ENCODE assay signal across 10 cellular contexts in genomic region chr3:14179795-14180194, GRCh38. TPM values are rescaled to one million over a fixed set of nuclear protein-coding genes. Genes with fewer than 3 reads are reported as not detected.
DNase-seq lines count a peak whose midpoint lies in the region; ATAC-seq and TF ChIP-seq lines count a peak whose summit lies in the region.
"Had no signal": no experiment of that assay in that cellular context is flagged by ENCODE, and none has a peak within 500 bp of the region (broad histone marks: within the 10 kb centered on the region; RNA-seq: fewer than 3 reads in every experiment).

No MANE protein-coding gene starts in this region.

- intact Hi-C loops in activated CD4-positive, alpha-beta T cell treated with anti-CD3 and anti-CD28 coated beads, Interleukin-2, amount 10 ng/mL, durations not matched to agents 24 days and 14 days (cut with micrococcal nuclease): loop anchor here (2.0 to 10.0 kb wide), 4 partner anchors 225 to 1695 kb away; partner anchors contain the start of genes SLC6A6 and TSEN2
- intact Hi-C loops in OCI-LY7 (cut with micrococcal nuclease; ENCODE audit: unreplicated experiment): loop anchor here (5.0 kb wide), 1 partner anchor 768 kb away; the partner anchor contains the start of gene NR2C2
- intact Hi-C loops in left cardiac atrium (cut with DNase I): loop anchor here (5.0 kb wide), 3 partner anchors 47 to 522 kb away; partner anchors contain the start of gene TMEM43 (in 1 of the 2)

- in situ Hi-C loops in G401 (cut with HindIII; ENCODE audit: low sequenced_read_pairs): no loop called here

- H3K23ac ChIP-seq in trophoblast cell (ENCODE audit: low read length): no peak overlapping the region

- peaks cover 10% of the 10 kb centered on the region for H3K79me1 ChIP-seq in trophoblast cell (ENCODE audit: low read length)

- H3K36me3 Mint-ChIP-seq in activated CD4-positive, alpha-beta T cell treated with anti-CD3 and anti-CD28 coated beads, Interleukin-2, amount 10 ng/mL, durations not matched to agents 24 days and 14 days (ENCODE audit: low read depth): peaks cover 32% of the 10 kb centered on the region

- no peaks in the 10 kb centered on the region for H3K27me3 Mint-ChIP-seq in activated CD4-positive, alpha-beta T cell treated with anti-CD3 and anti-CD28 coated beads, Interleukin-2, amount 10 ng/mL, durations not matched to agents 24 days and 14 days

- peak overlapping the region; percentile 55 for H3K4ac ChIP-seq in trophoblast cell (ENCODE audit: low read depth, low read length)

- H3K4me1 ChIP-seq in OCI-LY7 (ENCODE audit: insufficient read depth, low read length, poor library complexity, severe bottlenecking) (peaks cover 44% of the 10 kb centered on the region), endocrine pancreas (ENCODE audit: control insufficient read depth, insufficient read depth, low read length) (peaks cover 17% of the 10 kb centered on the region), trophoblast cell (ENCODE audit: control insufficient read depth in 1 of 2, insufficient read depth in 2 of 2, low read length in 2 of 2) (peaks cover 2 to 7% of the 10 kb centered on the region in 2 experiments)

- peak overlapping the region; percentile 84 for H3K4me2 ChIP-seq in OCI-LY7 (ENCODE audit: low read length)
- no peak overlapping the region for H3K4me2 ChIP-seq in trophoblast cell (ENCODE audit: low read length)

- H3K36me3 ChIP-seq in OCI-LY7 (ENCODE audit: insufficient read depth, low read length) (peaks cover 35% of the 10 kb centered on the region), endocrine pancreas (ENCODE audit: control insufficient read depth, insufficient read depth, low read length) (no peaks in the 10 kb centered on the region), trophoblast cell (ENCODE audit: control insufficient read depth in 1 of 2, insufficient read depth in 2 of 2, low read length in 2 of 2) (peaks cover 4 to 7% of the 10 kb centered on the region in 2 experiments)

- peaks cover 11% of the 10 kb centered on the region for H4K20me1 ChIP-seq in OCI-LY7 (ENCODE audit: insufficient read depth, low read length)

- CTCF ChIA-PET in OCI-LY7 (lab: Charles Lee; ENCODE audit: unreplicated experiment): interaction anchor here (0.6 to 1.2 kb wide), 2 partner anchors 24 to 57 kb away, joined by 3 read pairs; no protein-coding TSS in a partner anchor

- BruUV-seq in OCI-LY7 (replicated peaks; lab: Mats Ljungman, UMichigan): no TSS peak

- peak overlapping the region; percentile 87 for H3K4me3 Mint-ChIP-seq in activated CD4-positive, alpha-beta T cell treated with anti-CD3 and anti-CD28 coated beads, Interleukin-2, amount 10 ng/mL, durations not matched to agents 24 days and 14 days

- H3K9ac ChIP-seq in endocrine pancreas (ENCODE audit: control insufficient read depth, insufficient read depth, low read length) (no peak overlapping the region), trophoblast cell (ENCODE audit: low read length) (no peak overlapping the region)

- H3K9me2 ChIP-seq in OCI-LY7 (ENCODE audit: insufficient read depth, low read length): no peaks in the 10 kb centered on the region

- H2AK5ac ChIP-seq in trophoblast cell (ENCODE audit: low read length): no peak overlapping the region

- ATAC-seq in left cardiac atrium: no peak

- H2AFZ ChIP-seq in OCI-LY7 (ENCODE audit: low read length): no peak overlapping the region
- H2AFZ ChIP-seq in trophoblast cell (ENCODE audit: insufficient read depth, low read length, poor library complexity): no peak overlapping the region

- no peak overlapping the region for H4K8ac ChIP-seq in trophoblast cell (ENCODE audit: low read depth, low read length)

- H2BK5ac ChIP-seq in trophoblast cell (ENCODE audit: low read depth, low read length, poor library complexity): no peak overlapping the region

- H2BK12ac ChIP-seq in trophoblast cell (ENCODE audit: low read length): no peak overlapping the region

- H3K4me1 Mint-ChIP-seq in activated CD4-positive, alpha-beta T cell treated with anti-CD3 and anti-CD28 coated beads, Interleukin-2, amount 10 ng/mL, durations not matched to agents 24 days and 14 days: peaks cover 58% of the 10 kb centered on the region

- H3K27ac Mint-ChIP-seq in activated CD4-positive, alpha-beta T cell treated with anti-CD3 and anti-CD28 coated beads, Interleukin-2, amount 10 ng/mL, durations not matched to agents 24 days and 14 days: peak overlapping the region; percentile 99

- H3K79me2 ChIP-seq in OCI-LY7 (ENCODE audit: insufficient read depth, low read depth, low read length): peaks cover 83% of the 10 kb centered on the region
- peaks cover 13% of the 10 kb centered on the region for H3K79me2 ChIP-seq in trophoblast cell (ENCODE audit: control insufficient read depth, insufficient read depth, low read length, poor library complexity)

- H3K27ac ChIP-seq in OCI-LY7 (ENCODE audit: low read depth, low read length, poor library complexity, severe bottlenecking) (no peak overlapping the region), trophoblast cell (ENCODE audit: low read depth, low read length) (no peak overlapping the region)

- no peak overlapping the region for H3K14ac ChIP-seq in trophoblast cell (ENCODE audit: low read length)

- WGBS in trophoblast cell (ENCODE audit: extremely low coverage, insufficient coverage, insufficient read length): no CpG with 5 or more reads among the region's 1 CpG

- no peak overlapping the region for H2BK120ac ChIP-seq in trophoblast cell (ENCODE audit: insufficient read depth, low read length, poor library complexity)

- DNase-seq in activated CD4-positive, alpha-beta T cell treated with anti-CD3 and anti-CD28 coated beads, Interleukin-2, amount 10 ng/mL, durations not matched to agents 24 days and 14 days: no peak
- no peak for DNase-seq in activated CD4-positive, alpha-beta T cell treated with anti-CD3 and anti-CD28 coated beads, Interleukin-2, amount 50 U/mL, for 1 hour
- no peak for DNase-seq in OCI-LY7 (ENCODE audit: low spot score)
- DNase-seq in trophoblast cell: no peak
- no peak for DNase-seq in G401 (ENCODE audit: low spot score)
- DNase-seq in AG08395 (ENCODE audit: low spot score): no peak
- DNase-seq in left cardiac atrium: no peak
- DNase-seq: midbrain, transverse colon had no signal

- H3K9me3 ChIP-seq in OCI-LY7 (ENCODE audit: low read length) (no peaks in the 10 kb centered on the region), endocrine pancreas (ENCODE audit: control insufficient read depth, low read length) (no peaks in the 10 kb centered on the region), trophoblast cell (ENCODE audit: insufficient read depth, low read depth, low read length) (no peaks in the 10 kb centered on the region)
- H3K9me3 ChIP-seq: transverse colon had no signal

- no peaks in the 10 kb centered on the region for H3K27me3 ChIP-seq in endocrine pancreas (ENCODE audit: control insufficient read depth, insufficient read depth, low read length)
- H3K27me3 ChIP-seq in trophoblast cell (ENCODE audit: insufficient read depth, low read length): no peaks in the 10 kb centered on the region
- H3K27me3 ChIP-seq: transverse colon had no signal

- peak overlapping the region; percentile 91 for H3K4me3 ChIP-seq in OCI-LY7 (ENCODE audit: low read depth, low read length, poor library complexity, severe bottlenecking)
- H3K4me3 ChIP-seq in endocrine pancreas (ENCODE audit: control insufficient read depth, insufficient read depth, low read length): peak overlapping the region; percentile 98
- H3K4me3 ChIP-seq in trophoblast cell (ENCODE audit: low read depth, low read length): no peak overlapping the region

- H4K12ac ChIP-seq in trophoblast cell (ENCODE audit: low read depth, low read length): no peak overlapping the region

- no peaks in the 10 kb centered on the region for H3K9me3 Mint-ChIP-seq in activated CD4-positive, alpha-beta T cell treated with anti-CD3 and anti-CD28 coated beads, Interleukin-2, amount 10 ng/mL, durations not matched to agents 24 days and 14 days

- H3K18ac ChIP-seq in trophoblast cell (ENCODE audit: low read length): no peak overlapping the region

- TF ChIP-seq CTCF in OCI-LY7 (conservative IDR thresholded peaks at IDR 0.05; ENCODE audit: low read length): no peak

- POLR2A ChIA-PET in OCI-LY7 (lab: Charles Lee): interaction anchor here (0.5 to 2.2 kb wide), 8 partner anchors 9 to 320 kb away, joined by 3 to 8 read pairs (median 4); no protein-coding TSS in a partner anchor

- no peak overlapping the region for H4K91ac ChIP-seq in trophoblast cell (ENCODE audit: low read depth, low read length)

RNA-seq across cellular contexts. Expression of gene LSM3, which starts 1.2 kb away (rescaled TPM):
- 17.4 and 18.0 TPM in 2 replicates for total RNA-seq in activated CD4-positive, alpha-beta T cell treated with anti-CD3 and anti-CD28 coated beads, Interleukin-2, amount 10 ng/mL, durations not matched to agents 24 days and 14 days
- 12.4 and 15.6 TPM in 2 replicates for total RNA-seq in OCI-LY7 (2014; rRNA removed; shearing (Covaris generic))
- total RNA-seq in OCI-LY7 (2022) (21.0 and 21.9 TPM in 2 replicates), left cardiac atrium (10 to 100 TPM; 15.8 to 17.5 TPM)
- polyA plus RNA-seq in trophoblast cell (2013): 30.7 and 31.4 TPM in 2 replicates
- total RNA-seq in G401 (2014; rRNA removed; shearing (Covaris generic)): 25.2 and 33.1 TPM in 2 replicates

RNA-seq across cellular contexts. Expression of gene XPC, which starts 1.4 kb away (rescaled TPM):
- 29.7 and 32.3 TPM in 2 replicates for total RNA-seq in activated CD4-positive, alpha-beta T cell treated with anti-CD3 and anti-CD28 coated beads, Interleukin-2, amount 10 ng/mL, durations not matched to agents 24 days and 14 days
- 22.7 and 30.2 TPM in 2 replicates for total RNA-seq in OCI-LY7 (2014; rRNA removed; shearing (Covaris generic))
- 38.6 and 44.1 TPM in 2 replicates for total RNA-seq in OCI-LY7 (2022)
- polyA plus RNA-seq in trophoblast cell (2013): 26.3 and 26.6 TPM in 2 replicates
- 41.6 and 52.2 TPM in 2 replicates for total RNA-seq in G401 (2014; rRNA removed; shearing (Covaris generic))
- 10 to 100 TPM; 10.6 to 15.0 TPM for total RNA-seq in left cardiac atrium

RNA-seq across cellular contexts. Expression of gene TMEM43, which starts 54.9 kb away (rescaled TPM):
- 38.7 and 39.4 TPM in 2 replicates for total RNA-seq in activated CD4-positive, alpha-beta T cell treated with anti-CD3 and anti-CD28 coated beads, Interleukin-2, amount 10 ng/mL, durations not matched to agents 24 days and 14 days
- 22.2 and 23.3 TPM in 2 replicates for total RNA-seq in OCI-LY7 (2014; rRNA removed; shearing (Covaris generic))
- total RNA-seq in OCI-LY7 (2022): 19.6 and 19.7 TPM in 2 replicates
- polyA plus RNA-seq in trophoblast cell (2013): 28.5 and 29.8 TPM in 2 replicates
- total RNA-seq in G401 (2014; rRNA removed; shearing (Covaris generic)): 38.6 and 52.1 TPM in 2 replicates
- total RNA-seq in left cardiac atrium: 10 to 100 TPM; 50.1 to 95.3 TPM

RNA-seq across cellular contexts. Expression of gene CHCHD4, which starts 55.1 kb away (rescaled TPM):
- 27.7 and 29.6 TPM in 2 replicates for total RNA-seq in activated CD4-positive, alpha-beta T cell treated with anti-CD3 and anti-CD28 coated beads, Interleukin-2, amount 10 ng/mL, durations not matched to agents 24 days and 14 days
- total RNA-seq in OCI-LY7 (2014; rRNA removed; shearing (Covaris generic)): 19.8 and 24.7 TPM in 2 replicates
- total RNA-seq in OCI-LY7 (2022): 26.9 and 27.1 TPM in 2 replicates
- polyA plus RNA-seq in trophoblast cell (2013): 8.3 and 9.1 TPM in 2 replicates
- 15.5 and 26.1 TPM in 2 replicates for total RNA-seq in G401 (2014; rRNA removed; shearing (Covaris generic))
- 10 to 100 TPM; 21.8 to 25.9 TPM for total RNA-seq in left cardiac atrium
